Comparison of ENCODE assay signal across 9 cellular contexts in the genomic region with DNA sequence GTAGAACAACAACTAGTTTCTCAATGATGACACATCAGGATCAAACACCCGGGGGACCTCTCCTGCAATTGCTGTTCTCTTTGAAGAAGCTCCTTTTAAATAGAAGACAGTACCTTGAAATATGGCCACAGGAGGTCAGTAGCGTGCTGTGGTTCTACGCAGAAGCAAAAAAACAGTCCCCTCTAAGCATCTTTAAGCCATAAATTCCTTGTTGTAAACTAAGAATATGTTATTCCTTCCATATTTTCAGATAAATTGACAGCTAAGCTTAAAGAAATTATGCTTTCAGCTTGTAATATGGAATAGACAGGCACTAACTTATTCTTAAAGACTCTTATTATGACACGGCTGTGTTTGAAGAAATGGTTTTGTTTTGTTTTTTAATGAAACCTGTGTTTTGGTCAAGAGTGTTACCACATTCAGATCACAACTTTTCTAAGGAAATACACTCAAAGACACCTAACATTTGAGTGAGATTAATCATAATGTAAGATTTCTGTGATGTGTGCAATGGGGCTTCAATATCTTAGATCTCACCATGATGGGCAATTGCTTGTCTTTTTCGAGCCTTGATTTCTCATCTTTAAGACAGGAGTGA. TPM values are rescaled to one million over a fixed set of nuclear protein-coding genes. Genes with fewer than 3 reads are reported as not detected.
A peak's percentile ranks its signal among the peaks of the same experiment; 100 is the strongest.
DNase-seq lines count a peak whose midpoint lies in the region; ATAC-seq, FAIRE-seq and TF ChIP-seq lines count a peak whose summit lies in the region.
"Had no signal": no experiment of that assay in that cellular context is flagged by ENCODE, and none has a peak within 500 bp of the region (broad histone marks: within the 10 kb centered on the region; RNA-seq: fewer than 3 reads in every experiment).

No MANE protein-coding gene starts in this region.

- ATAC-seq in GM18873 (IDR thresholded peaks at IDR 0.05; ENCODE audit: low FRiP score, unreplicated experiment) = no peak

- H3K4me3 ChIP-seq in coronary artery = no peak overlapping the region
- H3K4me3 ChIP-seq in liver (ENCODE audit: low read depth in 1 of 3, low read length in 3 of 3) = no peak overlapping the region

- H2BK20ac ChIP-seq in H9 (ENCODE audit: low read depth, low read length, poor library complexity, severe bottlenecking) = no peak overlapping the region

- WGBS in H9 (ENCODE audit: extremely low coverage, insufficient read length, low lambda C conversion rate) = no CpG with 5 or more reads among the region's 5 CpGs
- 36% methylated on average over 5 of the region's 5 CpGs for WGBS in liver

- H4K20me1 ChIP-seq in H9 (ENCODE audit: control insufficient read depth, insufficient read depth, insufficient read length) = no peaks in the 10 kb centered on the region

- no peak overlapping the region for H2BK5ac ChIP-seq in H9 (ENCODE audit: insufficient read length, low read length)

- H3K9ac ChIP-seq in H9 (ENCODE audit: extremely low read depth, insufficient read length, low read length) (no peak overlapping the region), liver (ENCODE audit: low read depth in 1 of 2, low read length in 2 of 2) (no peak overlapping the region)

- no peak overlapping the region for H2BK12ac ChIP-seq in H9 (ENCODE audit: insufficient read length, low read depth, low read length)

- H3K36me3 Mint-ChIP-seq in H9 (ENCODE audit: insufficient read depth in 1 of 3, low read depth in 3 of 3) = no peaks in the 10 kb centered on the region; a peak in 1 of 7 replicates
- H3K36me3 Mint-ChIP-seq: activated naive CD4-positive, alpha-beta T cell treated with anti-CD3 and anti-CD28 coated beads, Interleukin-2, amount 50 U/mL, for 24 hours had no signal

- no peaks in the 10 kb centered on the region for H3K79me2 ChIP-seq in H9 (ENCODE audit: insufficient read depth, low read length)

- FAIRE-seq in D721Med (lab: Jason Lieb, UNC) = peak; percentile 77

- H3T11ph ChIP-seq in H9 (ENCODE audit: low read length) = no peak overlapping the region

- H2BK120ac ChIP-seq in H9 (ENCODE audit: low read depth, low read length, poor library complexity, severe bottlenecking) = no peak overlapping the region

- peaks cover 1% of the 10 kb centered on the region; the same call in 1 of the 2 replicates for H3K27me3 Mint-ChIP-seq in H9 (ENCODE audit: low read depth)

- no peak overlapping the region for H3K4me3 Mint-ChIP-seq in H9
- H3K4me3 Mint-ChIP-seq: activated naive CD4-positive, alpha-beta T cell treated with anti-CD3 and anti-CD28 coated beads, Interleukin-2, amount 50 U/mL, for 24 hours had no signal

- TF ChIP-seq RAD21 in liver (IDR thresholded peaks at IDR 0.05) = peak; percentile 94 to 97

- H3K4me1 ChIP-seq in H9 (ENCODE audit: insufficient read depth, low read length) = no peaks in the 10 kb centered on the region
- no peaks in the 10 kb centered on the region for H3K4me1 ChIP-seq in liver (ENCODE audit: control insufficient read depth in 4 of 4, insufficient read depth in 4 of 4, low read length in 3 of 4)

- no peaks in the 10 kb centered on the region; the same call in 1 of the 2 replicates for H3K27me3 ChIP-seq in H9 (ENCODE audit: insufficient read depth, low read length)
- H3K27me3 ChIP-seq in liver (ENCODE audit: control insufficient read depth in 4 of 4, insufficient read depth in 4 of 4, low read length in 3 of 4) = no peaks in the 10 kb centered on the region

- DNase-seq in D721Med (ENCODE audit: insufficient read length, low spot score) (no peak), H9 (peak; percentile 38), NCI-H345 (lab: John Stamatoyannopoulos, UW) (peak; percentile 73), coronary artery (ENCODE audit: low spot score) (no peak)
- DNase-seq in activated CD4-positive, CD25-positive, alpha-beta regulatory T cell treated with anti-CD3 and anti-CD28 coated beads, Interleukin-2, amount 50 U/mL, for 72 hours = peak; percentile 36
- DNase-seq in stimulated activated CD4-positive, alpha-beta T cell treated with anti-CD3 and anti-CD28 coated beads, TNF-alpha, amount 100 ng/mL, for 48 hours (ENCODE audit: low read depth in 3 of 3) = peak; percentile 18 to 34 (median 29)

- no peaks in the 10 kb centered on the region for H3K23me2 ChIP-seq in H9 (ENCODE audit: insufficient read length, low read depth, low read length, poor library complexity, severe bottlenecking)

- no peak overlapping the region for H4K5ac ChIP-seq in H9 (ENCODE audit: insufficient read length, low read depth, low read length)

- peaks cover 10 to 11% of the 10 kb centered on the region in 2 experiments for H3K4me1 Mint-ChIP-seq in H9
- H3K4me1 Mint-ChIP-seq: activated naive CD4-positive, alpha-beta T cell treated with anti-CD3 and anti-CD28 coated beads, Interleukin-2, amount 50 U/mL, for 24 hours had no signal

- no peak overlapping the region for H3K27ac ChIP-seq in H9 (ENCODE audit: insufficient read length, low read depth, low read length)
- H3K27ac ChIP-seq in coronary artery = no peak overlapping the region
- H3K27ac ChIP-seq in liver (ENCODE audit: low read depth in 1 of 2, low read length in 2 of 2) = no peak overlapping the region

- no peaks in the 10 kb centered on the region for H3K79me1 ChIP-seq in H9 (ENCODE audit: insufficient read depth, low read depth, low read length, poor library complexity, severe bottlenecking)

- H3K23ac ChIP-seq in H9 (ENCODE audit: insufficient read length, low read depth, low read length) = no peak overlapping the region

- no peak overlapping the region for H2BK15ac ChIP-seq in H9 (ENCODE audit: low read depth, low read length)

- TF ChIP-seq CTCF in D721Med (IDR thresholded peaks at IDR 0.05; ENCODE audit: insufficient read depth, missing control alignments) (peak; percentile 86), H9 (conservative IDR thresholded peaks at IDR 0.05) (peak; percentile 88), coronary artery (IDR thresholded peaks at IDR 0.05) (peak; percentile 54), liver (IDR thresholded peaks at IDR 0.05; ENCODE audit: low read depth, low read length, missing input control) (peak; percentile 79)

- H2AK5ac ChIP-seq in H9 (ENCODE audit: insufficient read length, low read length) = no peak overlapping the region

- no peak overlapping the region for H3K27ac Mint-ChIP-seq in H9
- H3K27ac Mint-ChIP-seq: activated naive CD4-positive, alpha-beta T cell treated with anti-CD3 and anti-CD28 coated beads, Interleukin-2, amount 50 U/mL, for 24 hours had no signal

- no peaks in the 10 kb centered on the region for H3K36me3 ChIP-seq in liver (ENCODE audit: control insufficient read depth in 4 of 4, insufficient read depth in 3 of 4, low read depth in 1 of 4, low read length in 3 of 4)

- no peak overlapping the region for H3K14ac ChIP-seq in H9 (ENCODE audit: insufficient read depth, low read length)

- no peaks in the 10 kb centered on the region for H3K9me3 Mint-ChIP-seq in H9
- H3K9me3 Mint-ChIP-seq: activated naive CD4-positive, alpha-beta T cell treated with anti-CD3 and anti-CD28 coated beads, Interleukin-2, amount 50 U/mL, for 24 hours had no signal

- H3K56ac ChIP-seq in H9 (ENCODE audit: insufficient read length, low read depth, low read length) = no peak overlapping the region

- H4K8ac ChIP-seq in H9 (replicated peaks; ENCODE audit: insufficient read length, low read depth, low read length) = no peak overlapping the region

- no peak overlapping the region for H4K91ac ChIP-seq in H9 (ENCODE audit: insufficient read length, low read depth, low read length)

- H3K4ac ChIP-seq in H9 (ENCODE audit: low read depth, low read length) = no peak overlapping the region

- no peak overlapping the region for H2AFZ ChIP-seq in H9 (ENCODE audit: low read length)

- H3K18ac ChIP-seq in H9 (ENCODE audit: insufficient read length, low read depth, low read length) = no peak overlapping the region

- no peak overlapping the region for H3K4me2 ChIP-seq in H9 (ENCODE audit: insufficient read depth, insufficient read length, low read length)

- no peaks in the 10 kb centered on the region for H3K9me3 ChIP-seq in H9 (ENCODE audit: control insufficient read depth, low read depth, low read length)
- H3K9me3 ChIP-seq in liver (ENCODE audit: control insufficient read depth in 4 of 4, low read length in 3 of 4) = no peaks in the 10 kb centered on the region

TF ChIP-seq in liver, 16 proteins besides CTCF, POLR2A, EP300 and RAD21 (continues in another document):
- TF ChIP-seq FOXA1 (IDR thresholded peaks at IDR 0.05) (no peak), YY1 (IDR thresholded peaks at IDR 0.05) (peak; percentile 9)
- TF ChIP-seq, protein P1, sequence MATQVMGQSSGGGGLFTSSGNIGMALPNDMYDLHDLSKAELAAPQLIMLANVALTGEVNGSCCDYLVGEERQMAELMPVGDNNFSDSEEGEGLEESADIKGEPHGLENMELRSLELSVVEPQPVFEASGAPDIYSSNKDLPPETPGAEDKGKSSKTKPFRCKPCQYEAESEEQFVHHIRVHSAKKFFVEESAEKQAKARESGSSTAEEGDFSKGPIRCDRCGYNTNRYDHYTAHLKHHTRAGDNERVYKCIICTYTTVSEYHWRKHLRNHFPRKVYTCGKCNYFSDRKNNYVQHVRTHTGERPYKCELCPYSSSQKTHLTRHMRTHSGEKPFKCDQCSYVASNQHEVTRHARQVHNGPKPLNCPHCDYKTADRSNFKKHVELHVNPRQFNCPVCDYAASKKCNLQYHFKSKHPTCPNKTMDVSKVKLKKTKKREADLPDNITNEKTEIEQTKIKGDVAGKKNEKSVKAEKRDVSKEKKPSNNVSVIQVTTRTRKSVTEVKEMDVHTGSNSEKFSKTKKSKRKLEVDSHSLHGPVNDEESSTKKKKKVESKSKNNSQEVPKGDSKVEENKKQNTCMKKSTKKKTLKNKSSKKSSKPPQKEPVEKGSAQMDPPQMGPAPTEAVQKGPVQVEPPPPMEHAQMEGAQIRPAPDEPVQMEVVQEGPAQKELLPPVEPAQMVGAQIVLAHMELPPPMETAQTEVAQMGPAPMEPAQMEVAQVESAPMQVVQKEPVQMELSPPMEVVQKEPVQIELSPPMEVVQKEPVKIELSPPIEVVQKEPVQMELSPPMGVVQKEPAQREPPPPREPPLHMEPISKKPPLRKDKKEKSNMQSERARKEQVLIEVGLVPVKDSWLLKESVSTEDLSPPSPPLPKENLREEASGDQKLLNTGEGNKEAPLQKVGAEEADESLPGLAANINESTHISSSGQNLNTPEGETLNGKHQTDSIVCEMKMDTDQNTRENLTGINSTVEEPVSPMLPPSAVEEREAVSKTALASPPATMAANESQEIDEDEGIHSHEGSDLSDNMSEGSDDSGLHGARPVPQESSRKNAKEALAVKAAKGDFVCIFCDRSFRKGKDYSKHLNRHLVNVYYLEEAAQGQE (IDR thresholded peaks at IDR 0.05) = no peak

RNA-seq across cellular contexts. Expression of gene IL20RA, which starts 49.7 kb away (rescaled TPM):
- total RNA-seq in H9 (2021) (0.55 and 0.74 TPM in 2 replicates), liver (under 1 TPM in 1 of 2 donors, not detected in 1; 0.25 TPM)
- polyA plus RNA-seq in liver = under 1 TPM; 0.17 to 0.65 TPM

Comparison
In these comparisons a context has a peak if more than half of its experiments do, and no peak if none do; other contexts are left out.
1. DNase-seq: peak in H9 (single experiment), NCI-H345 (single experiment), activated CD4-positive, CD25-positive, alpha-beta regulatory T cell treated with anti-CD3 and anti-CD28 coated beads, Interleukin-2, amount 50 U/mL, for 72 hours (single experiment) and stimulated activated CD4-positive, alpha-beta T cell treated with anti-CD3 and anti-CD28 coated beads, TNF-alpha, amount 100 ng/mL, for 48 hours (3 of 3); none in D721Med (single experiment) and coronary artery (single experiment).
2. Peak in every context shown above with its lines, with median percentiles within 50 percentile points of each other: CTCF ChIP-seq.